In genomic region chr1:26535201-26535600, GRCh38 we compare ENCODE assay signal across 1 cellular context.
TF ChIP-seq lines count a peak whose summit lies in the region.

No MANE protein-coding gene starts in this region.

TF ChIP-seq in HEK293T, 16 proteins besides CTCF, POLR2A, EP300 and RAD21 (continued from another document):
- TF ChIP-seq FOXA1 (IDR thresholded peaks at IDR 0.05) (no peak), FOXM1 (IDR thresholded peaks at IDR 0.05; ENCODE audit: borderline replicate concordance) (no peak), TARDBP (IDR thresholded peaks at IDR 0.05) (no peak), SUZ12 (IDR thresholded peaks at IDR 0.05) (no peak), ARNT (IDR thresholded peaks at IDR 0.05) (no peak), LEF1 (IDR thresholded peaks at IDR 0.05; ENCODE audit: borderline replicate concordance) (no peak), ZNF384 (IDR thresholded peaks at IDR 0.05) (no peak)
